18 cellular contexts compared by ENCODE assay signal in genomic region chr16:10622036-10622921, GRCh38. TPM values are rescaled to one million over a fixed set of nuclear protein-coding genes. Genes with fewer than 3 reads are reported as not detected.
A peak's percentile ranks its signal among the peaks of the same experiment; 100 is the strongest.
DNase-seq lines count a peak whose midpoint lies in the region; ATAC-seq and TF ChIP-seq lines count a peak whose summit lies in the region.
"Had no signal": no experiment of that assay in that cellular context is flagged by ENCODE, and none has a peak within 500 bp of the region (broad histone marks: within the 10 kb centered on the region; RNA-seq: fewer than 3 reads in every experiment).

No MANE protein-coding gene starts in this region.

- no peaks in the 10 kb centered on the region for H3K27me3 Mint-ChIP-seq in Caco-2 (ENCODE audit: insufficient read depth, unreplicated experiment)
- peaks cover 5% of the 10 kb centered on the region for H3K27me3 Mint-ChIP-seq in mesothelial cell of epicardium (ENCODE audit: low read depth)
- peaks cover 23% of the 10 kb centered on the region for H3K27me3 Mint-ChIP-seq in activated CD8-positive, alpha-beta memory T cell treated with anti-CD3 and anti-CD28 coated beads, Interleukin-2, amount 10 ng/mL, durations not matched to agents 7 days and 5 days

- H3K4me1 ChIP-seq in Caco-2: peaks cover 69% of the 10 kb centered on the region
- peaks cover 32% of the 10 kb centered on the region for H3K4me1 ChIP-seq in cardiac muscle cell (ENCODE audit: low read depth)

- H3K27ac Mint-ChIP-seq in Caco-2 (ENCODE audit: unreplicated experiment): peak overlapping the region; percentile 93
- peak overlapping the region; percentile 91 for H3K27ac Mint-ChIP-seq in mesothelial cell of epicardium
- no peak overlapping the region for H3K27ac Mint-ChIP-seq in activated CD8-positive, alpha-beta memory T cell treated with anti-CD3 and anti-CD28 coated beads, Interleukin-2, amount 10 ng/mL, durations not matched to agents 7 days and 5 days
- H3K27ac Mint-ChIP-seq: immature natural killer cell had no signal

- H3K27me3 ChIP-seq in Caco-2 (replicated peaks; ENCODE audit: control insufficient read depth, insufficient read depth, low read length) (no peaks in the 10 kb centered on the region), cardiac muscle cell (no peaks in the 10 kb centered on the region)

- H3K36me3 ChIP-seq in Caco-2 (ENCODE audit: control insufficient read depth, insufficient read depth, low read length): no peaks in the 10 kb centered on the region
- H3K36me3 ChIP-seq in cardiac muscle cell: no peaks in the 10 kb centered on the region

- H3K27ac ChIP-seq in cardiac muscle cell (peak overlapping the region; percentile 98), caudate nucleus (ENCODE audit: low read depth, low read length) (no peak overlapping the region)
- H3K27ac ChIP-seq: RWPE1 had no signal

- H3K4me3 Mint-ChIP-seq in Caco-2 (ENCODE audit: unreplicated experiment) (peak overlapping the region; percentile 82), mesothelial cell of epicardium (peak overlapping the region; percentile 17)
- H3K4me3 Mint-ChIP-seq in activated CD8-positive, alpha-beta memory T cell treated with anti-CD3 and anti-CD28 coated beads, Interleukin-2, amount 10 ng/mL, durations not matched to agents 7 days and 5 days: no peak overlapping the region
- H3K4me3 Mint-ChIP-seq: CD14-positive monocyte, IgD-negative memory B cell, immature natural killer cell had no signal

- H3K4me3 ChIP-seq in Caco-2 (ENCODE audit: low read depth, low read length) (peak overlapping the region; percentile 31), cardiac muscle cell (no peak overlapping the region)
- H3K4me3 ChIP-seq: mucosa of descending colon had no signal

- H3K9me3 ChIP-seq in Caco-2: no peaks in the 10 kb centered on the region
- no peaks in the 10 kb centered on the region for H3K9me3 ChIP-seq in cardiac muscle cell (ENCODE audit: low read depth)
- H3K9me3 ChIP-seq: mucosa of descending colon had no signal

- H3K9me3 Mint-ChIP-seq in Caco-2 (ENCODE audit: unreplicated experiment) (peaks cover 10% of the 10 kb centered on the region), mesothelial cell of epicardium (peaks cover 5% of the 10 kb centered on the region)
- no peaks in the 10 kb centered on the region for H3K9me3 Mint-ChIP-seq in activated CD8-positive, alpha-beta memory T cell treated with anti-CD3 and anti-CD28 coated beads, Interleukin-2, amount 10 ng/mL, durations not matched to agents 7 days and 5 days (ENCODE audit: low read depth)
- H3K9me3 Mint-ChIP-seq: IgD-negative memory B cell, immature natural killer cell had no signal

- CTCF ChIA-PET in Caco-2 (lab: Charles Lee): interaction anchor here (0.6 to 0.9 kb wide), 2 partner anchors 43 to 1331 kb away, joined by 3 read pairs; no protein-coding TSS in a partner anchor
- CTCF ChIA-PET in activated CD8-positive, alpha-beta memory T cell treated with anti-CD3 and anti-CD28 coated beads, Interleukin-2, amount 10 ng/mL, durations not matched to agents 7 days and 5 days (lab: Charles Lee): no interaction called here

- H3K4me1 Mint-ChIP-seq in Caco-2 (ENCODE audit: low read depth, unreplicated experiment) (peaks cover 31% of the 10 kb centered on the region), mesothelial cell of epicardium (peaks cover 43% of the 10 kb centered on the region)
- H3K4me1 Mint-ChIP-seq in activated CD8-positive, alpha-beta memory T cell treated with anti-CD3 and anti-CD28 coated beads, Interleukin-2, amount 10 ng/mL, durations not matched to agents 7 days and 5 days: no peaks in the 10 kb centered on the region
- H3K4me1 Mint-ChIP-seq: immature natural killer cell had no signal

- POLR2A ChIA-PET in Caco-2 (lab: Charles Lee): interaction anchor here (0.5 to 1.4 kb wide), 9 partner anchors 11 to 361 kb away, joined by 3 to 9 read pairs (median 4); partner anchors contain the start of gene EMP2

- DNase-seq in Caco-2: peak; percentile 94 to 98
- peak; percentile 93 for DNase-seq in NCI-H2171 treated with DMSO at 0.1 percent for 48 hours (lab: John Stamatoyannopoulos, UW)
- DNase-seq in cardiac muscle cell (ENCODE audit: low read depth in 1 of 2, low spot score in 1 of 2): peak in 1 of 2 donors; percentile 88
- peak in 1 of 2 experiments; percentile 48 for DNase-seq in mesothelial cell of epicardium (ENCODE audit: low spot score in 2 of 2, unreplicated experiment in 2 of 2)
- DNase-seq in activated T-cell treated with anti-CD3 and anti-CD28 coated beads for 4 hours: no peak
- DNase-seq in head of caudate nucleus: no peak
- no peak for DNase-seq in caudate nucleus (lab: John Stamatoyannopoulos, UW)
- no peak for DNase-seq in activated CD8-positive, alpha-beta memory T cell treated with anti-CD3 and anti-CD28 coated beads, Interleukin-2, amount 10 ng/mL, durations not matched to agents 7 days and 5 days
- DNase-seq: cortex of kidney; immature natural killer cell; mucosa of descending colon; NCI-H2081 treated with DMSO at 0.1 percent for 48 hours; NCI-H774; stimulated activated naive CD8-positive, alpha-beta T cell treated with anti-CD3 and anti-CD28 coated beads, Interleukin-15, Interleukin-2, amounts not matched to agents 100 U/mL and 50 U/mL, for 24 hours; T-helper 1 cell had no signal

- TF ChIP-seq CTCF in Caco-2 (IDR thresholded peaks at IDR 0.05; ENCODE audit: insufficient read depth in 1 of 2, low read depth in 1 of 2, low read length in 1 of 2, severe bottlenecking in 1 of 2, unreplicated experiment in 1 of 2): no peak
- TF ChIP-seq CTCF in cardiac muscle cell (IDR thresholded peaks at IDR 0.05; ENCODE audit: low read depth, low read length): no peak
- TF ChIP-seq CTCF in mesothelial cell of epicardium (IDR thresholded peaks at IDR 0.05; ENCODE audit: unreplicated experiment): no peak

- peaks cover 11% of the 10 kb centered on the region for H3K36me3 Mint-ChIP-seq in Caco-2 (ENCODE audit: insufficient read depth, unreplicated experiment)
- peaks cover 2% of the 10 kb centered on the region for H3K36me3 Mint-ChIP-seq in mesothelial cell of epicardium
- H3K36me3 Mint-ChIP-seq in activated CD8-positive, alpha-beta memory T cell treated with anti-CD3 and anti-CD28 coated beads, Interleukin-2, amount 10 ng/mL, durations not matched to agents 7 days and 5 days: no peaks in the 10 kb centered on the region
- H3K36me3 Mint-ChIP-seq: CD14-positive monocyte, IgD-negative memory B cell, immature natural killer cell had no signal

- BruUV-seq in Caco-2 (replicated peaks; lab: Mats Ljungman, UMichigan): no TSS peak

- no peak for ATAC-seq in activated CD8-positive, alpha-beta memory T cell treated with anti-CD3 and anti-CD28 coated beads, Interleukin-2, amount 10 ng/mL, durations not matched to agents 7 days and 5 days
- ATAC-seq: mucosa of descending colon; stimulated activated naive CD8-positive, alpha-beta T cell treated with anti-CD3 and anti-CD28 coated beads, Interleukin-15, Interleukin-2, amounts not matched to agents 100 U/mL and 50 U/mL, for 24 hours had no signal

- intact Hi-C loops in Caco-2 (cut with micrococcal nuclease; ENCODE audit: unreplicated experiment) (loop anchor here (1.0 to 5.0 kb wide), 4 partner anchors 21 to 115 kb away; partner anchors contain the start of gene EMP2), head of caudate nucleus (cut with DNase I) (no loop called here)

RNA-seq across cellular contexts. Expression of gene EMP2, which starts 41.9 kb away (rescaled TPM):
- total RNA-seq in Caco-2 (2022) (187 and 198 TPM in 2 replicates), cardiac muscle cell (40.9 and 47.5 TPM in 2 replicates), mesothelial cell of epicardium (50.7 to 53.8 TPM (median 51.0 TPM) in 3 replicates)
- 146 and 151 TPM in 2 replicates for polyA plus RNA-seq in cardiac muscle cell
- total RNA-seq in activated CD8-positive, alpha-beta memory T cell treated with anti-CD3 and anti-CD28 coated beads, Interleukin-2, amount 10 ng/mL, durations not matched to agents 7 days and 5 days: not detected
- polyA plus RNA-seq: CD14-positive monocyte, IgD-negative memory B cell, immature natural killer cell had no signal

Comparison
In these comparisons a context has a peak if more than half of its experiments do, and no peak if none do; other contexts are left out.
1. DNase-seq: peak in Caco-2 (2 of 2) and NCI-H2171 treated with DMSO at 0.1 percent for 48 hours (single experiment); none in activated T-cell treated with anti-CD3 and anti-CD28 coated beads for 4 hours (single experiment), head of caudate nucleus (0 of 42), caudate nucleus (0 of 61) and activated CD8-positive, alpha-beta memory T cell treated with anti-CD3 and anti-CD28 coated beads, Interleukin-2, amount 10 ng/mL, durations not matched to agents 7 days and 5 days (single experiment).
2. RNA of gene EMP2, which starts 41.9 kb away (total RNA-seq): 187 to 198 TPM in Caco-2, 50.7 to 53.8 TPM in mesothelial cell of epicardium and 40.9 to 47.5 TPM in cardiac muscle cell; not detected in activated CD8-positive, alpha-beta memory T cell treated with anti-CD3 and anti-CD28 coated beads, Interleukin-2, amount 10 ng/mL, durations not matched to agents 7 days and 5 days; every median in the first group is over 10 times any median in the second.